In the genomic region with DNA sequence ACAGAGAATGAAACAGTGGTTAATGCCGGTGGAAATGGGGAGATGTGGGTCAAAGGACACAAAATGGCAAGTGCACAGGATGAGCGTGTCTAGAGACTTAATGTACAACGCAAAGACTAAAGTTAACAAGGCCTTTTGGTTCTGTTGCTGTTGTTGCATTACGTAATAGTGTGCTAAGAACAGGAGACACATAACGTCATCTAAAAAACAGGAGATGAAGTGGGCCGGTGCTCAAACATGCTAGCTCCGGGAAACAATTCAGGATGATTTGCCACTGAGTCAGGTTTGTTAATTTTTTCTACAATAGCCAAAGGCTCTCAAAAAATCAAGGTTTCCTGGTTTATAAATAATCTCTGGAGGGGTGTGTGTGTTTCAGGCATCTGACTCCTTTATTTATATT, we compare ENCODE assay signal across 9 cellular contexts. TPM values are rescaled to one million over a fixed set of nuclear protein-coding genes. Genes with fewer than 3 reads are reported as not detected.
DNase-seq lines count a peak whose midpoint lies in the region; ATAC-seq and TF ChIP-seq lines count a peak whose summit lies in the region.
"Had no signal": no experiment of that assay in that cellular context is flagged by ENCODE, and none has a peak within 500 bp of the region (broad histone marks: within the 10 kb centered on the region; RNA-seq: fewer than 3 reads in every experiment).

No MANE protein-coding gene starts in this region.

- H3K36me3 ChIP-seq in adipocyte (ENCODE audit: control insufficient read depth, insufficient read depth, low read length, severe bottlenecking) (no peaks in the 10 kb centered on the region), left ventricle myocardium inferior (no peaks in the 10 kb centered on the region), stomach smooth muscle (ENCODE audit: control insufficient read depth in 2 of 2, insufficient read depth in 2 of 2, low read length in 2 of 2) (peaks cover 0 to 2% of the 10 kb centered on the region in 2 donors)

- no peaks in the 10 kb centered on the region for H3K27me3 ChIP-seq in adipocyte (replicated peaks; ENCODE audit: control insufficient read depth, insufficient read depth, low read length)
- no peaks in the 10 kb centered on the region for H3K27me3 ChIP-seq in left ventricle myocardium inferior (ENCODE audit: low read depth)
- no peaks in the 10 kb centered on the region for H3K27me3 ChIP-seq in stomach smooth muscle (ENCODE audit: control insufficient read depth in 1 of 2, insufficient read depth in 2 of 2, low read length in 2 of 2)

- H3K4me1 ChIP-seq in adipocyte (ENCODE audit: control insufficient read depth, insufficient read depth, low read length) (peaks cover 19% of the 10 kb centered on the region), left ventricle myocardium inferior (peaks cover 65% of the 10 kb centered on the region), stomach smooth muscle (ENCODE audit: control insufficient read depth, insufficient read depth, low read length) (peaks cover 50% of the 10 kb centered on the region)

- intact Hi-C loops in left ventricle myocardium inferior (cut with micrococcal nuclease): no loop called here

- TF ChIP-seq CTCF in left ventricle myocardium inferior (IDR thresholded peaks at IDR 0.05; ENCODE audit: borderline replicate concordance): no peak

- no peak overlapping the region for H3K9ac ChIP-seq in adipocyte (ENCODE audit: low read length)
- peak overlapping the region; percentile 6 to 37 for H3K9ac ChIP-seq in stomach smooth muscle (ENCODE audit: low read length in 2 of 2)

- H3K27ac ChIP-seq in left ventricle myocardium inferior (replicated peaks) (peak overlapping the region; percentile 62), stomach smooth muscle (ENCODE audit: low read length) (peak overlapping the region; percentile 88)

- H3K9me3 ChIP-seq in adipocyte (ENCODE audit: control insufficient read depth, low read length) (no peaks in the 10 kb centered on the region), left ventricle myocardium inferior (replicated peaks) (no peaks in the 10 kb centered on the region), stomach smooth muscle (ENCODE audit: control insufficient read depth in 2 of 2, low read length in 2 of 2) (no peaks in the 10 kb centered on the region)

- ATAC-seq in HG02981 (IDR thresholded peaks at IDR 0.05; ENCODE audit: unreplicated experiment): no peak

- H3K4me3 ChIP-seq in adipocyte (ENCODE audit: low read length) (no peak overlapping the region), left ventricle myocardium inferior (no peak overlapping the region), stomach smooth muscle (ENCODE audit: low read length in 2 of 2) (no peak overlapping the region)

- peak; percentile 91 for DNase-seq in HCEC 1CT
- peak; percentile 86 for DNase-seq in adipocyte (ENCODE audit: low read depth)
- DNase-seq in left ventricle myocardium inferior: no peak
- DNase-seq in globus pallidus (ENCODE audit: low spot score): no peak
- no peak for DNase-seq in stimulated activated CD8-positive, alpha-beta memory T cell treated with anti-CD3 and anti-CD28 coated beads, Interleukin-4, amount 100 ng/mL, for 48 hours
- DNase-seq in activated gamma-delta T cell (lab: John Stamatoyannopoulos, UW): no peak
- DNase-seq: activated T-cell treated with anti-CD3 and anti-CD28 coated beads for 4 hours had no signal

RNA-seq across cellular contexts. Expression of gene ETV6, which starts 55.5 kb away (rescaled TPM):
- total RNA-seq in left ventricle myocardium inferior: 16.9 TPM

Comparison
In these comparisons a context has a peak if more than half of its experiments do, and no peak if none do; other contexts are left out.
1. DNase-seq: peak in HCEC 1CT (single experiment) and adipocyte (single experiment); none in left ventricle myocardium inferior (single experiment), globus pallidus (single experiment), stimulated activated CD8-positive, alpha-beta memory T cell treated with anti-CD3 and anti-CD28 coated beads, Interleukin-4, amount 100 ng/mL, for 48 hours (single experiment) and activated gamma-delta T cell (single experiment).